ENCODE assay signal across 29 cellular contexts in the genomic region with DNA sequence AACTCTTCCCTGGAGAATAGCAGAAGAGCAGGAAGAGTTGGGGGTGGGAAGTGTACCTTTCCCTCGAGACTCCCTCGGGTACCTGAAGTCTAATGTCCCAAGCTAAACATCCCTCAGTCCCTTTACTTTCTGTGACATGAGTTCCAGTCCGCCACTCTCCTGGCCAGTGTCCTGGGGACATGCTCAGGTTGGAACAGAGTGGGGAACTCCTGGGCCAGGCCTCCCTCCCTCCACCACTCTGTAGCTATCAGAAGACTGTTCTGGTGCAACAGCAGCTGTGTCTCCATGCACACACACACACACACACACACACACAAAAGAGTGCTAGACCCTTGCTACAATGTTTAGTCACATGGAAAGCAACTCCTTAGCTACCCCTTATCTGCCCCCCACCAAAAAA.
"Had no signal": no experiment of that assay in that cellular context is flagged by ENCODE, and none has a peak within 500 bp of the region (broad histone marks: within the 10 kb centered on the region; RNA-seq: fewer than 3 reads in every experiment).

No MANE protein-coding gene starts in this region.

- H3K36me3 Mint-ChIP-seq: memory B cell; mesothelial cell of epicardium; naive B cell; natural killer cell treated with Interleukin-12 subunit alpha and Interleukin-12 subunit beta and Interleukin-15 and Interleukin-18, amount 100 ng/mL, for 72 hours had no signal

- H3K9me3 ChIP-seq: gastroesophageal sphincter, heart right ventricle, left ventricle myocardium inferior, mucosa of descending colon, suprapubic skin, transverse colon, upper lobe of right lung, uterus had no signal

- H3K79me2 ChIP-seq: parathyroid adenoma had no signal

- H3K4me1 ChIP-seq: uterus had no signal

- H3K27me3 Mint-ChIP-seq: progenitor cell of endocrine pancreas had no signal

- H3K27me3 ChIP-seq: foreskin keratinocyte, gastroesophageal sphincter, suprapubic skin, transverse colon, upper lobe of right lung, uterus had no signal

- H3K4me1 Mint-ChIP-seq: naive B cell; stimulated activated naive CD8-positive, alpha-beta T cell treated with anti-CD3 and anti-CD28 coated beads, Interleukin-15, amount 100 ng/mL, for 72 hours had no signal

- H3K9me3 Mint-ChIP-seq: memory B cell; mesothelial cell of epicardium; natural killer cell treated with Interleukin-12 subunit alpha and Interleukin-12 subunit beta and Interleukin-15 and Interleukin-18, amount 100 ng/mL, for 72 hours; stimulated activated naive CD8-positive, alpha-beta T cell treated with anti-CD3 and anti-CD28 coated beads, Interleukin-15, amount 100 ng/mL, for 72 hours had no signal

- H3K36me3 ChIP-seq: gastroesophageal sphincter, heart right ventricle, left ventricle myocardium inferior, suprapubic skin, transverse colon, upper lobe of right lung, uterus had no signal

- H3K27ac ChIP-seq: dorsolateral prefrontal cortex, epithelial cell of prostate, foreskin keratinocyte, parathyroid adenoma, upper lobe of right lung, uterus had no signal

- DNase-seq: central memory CD4-positive, alpha-beta T cell; dorsolateral prefrontal cortex; effector CD4-positive, alpha-beta T cell; foreskin keratinocyte; heart right ventricle; hippocampal formation; left colon; left ventricle myocardium inferior; mucosa of descending colon; naive B cell; occipital lobe; stimulated activated CD4-positive, alpha-beta T cell treated with anti-CD3 and anti-CD28 coated beads, Interleukin-15, amount 100 ng/mL, for 24 hours; stimulated activated CD4-positive, alpha-beta T cell treated with anti-CD3 and anti-CD28 coated beads, Interleukin-2, amount 100 ng/mL, for 48 hours; stimulated activated naive CD4-positive, alpha-beta T cell; stimulated activated naive CD8-positive, alpha-beta T cell treated with anti-CD3 and anti-CD28 coated beads, Interleukin-15, amount 100 ng/mL, for 72 hours; transverse colon; upper lobe of right lung; uterus had no signal

- H3K4me3 ChIP-seq: dorsolateral prefrontal cortex, gastroesophageal sphincter, heart right ventricle, left ventricle myocardium inferior, lung, mucosa of descending colon, skin epidermis, suprapubic skin, transverse colon, upper lobe of right lung, uterus had no signal

- ATAC-seq: esophagus mucosa; foreskin keratinocyte; gastroesophageal sphincter; left colon; natural killer cell treated with Interleukin-12 subunit alpha and Interleukin-12 subunit beta and Interleukin-15 and Interleukin-18, amount 100 ng/mL, for 72 hours; stimulated activated naive CD8-positive, alpha-beta T cell treated with anti-CD3 and anti-CD28 coated beads, Interleukin-15, amount 100 ng/mL, for 72 hours; upper lobe of right lung had no signal

- H3K9ac ChIP-seq: parathyroid adenoma had no signal

- H3K27ac Mint-ChIP-seq: memory B cell; mesothelial cell of epicardium; natural killer cell treated with Interleukin-12 subunit alpha and Interleukin-12 subunit beta and Interleukin-15 and Interleukin-18, amount 100 ng/mL, for 72 hours; stimulated activated naive CD8-positive, alpha-beta T cell treated with anti-CD3 and anti-CD28 coated beads, Interleukin-15, amount 100 ng/mL, for 72 hours had no signal

- H3K4me3 Mint-ChIP-seq: memory B cell; mesothelial cell of epicardium; natural killer cell treated with Interleukin-12 subunit alpha and Interleukin-12 subunit beta and Interleukin-15 and Interleukin-18, amount 100 ng/mL, for 72 hours; stimulated activated naive CD8-positive, alpha-beta T cell treated with anti-CD3 and anti-CD28 coated beads, Interleukin-15, amount 100 ng/mL, for 72 hours had no signal
